ENCODE assay signal across 8 cellular contexts in the genomic region with DNA sequence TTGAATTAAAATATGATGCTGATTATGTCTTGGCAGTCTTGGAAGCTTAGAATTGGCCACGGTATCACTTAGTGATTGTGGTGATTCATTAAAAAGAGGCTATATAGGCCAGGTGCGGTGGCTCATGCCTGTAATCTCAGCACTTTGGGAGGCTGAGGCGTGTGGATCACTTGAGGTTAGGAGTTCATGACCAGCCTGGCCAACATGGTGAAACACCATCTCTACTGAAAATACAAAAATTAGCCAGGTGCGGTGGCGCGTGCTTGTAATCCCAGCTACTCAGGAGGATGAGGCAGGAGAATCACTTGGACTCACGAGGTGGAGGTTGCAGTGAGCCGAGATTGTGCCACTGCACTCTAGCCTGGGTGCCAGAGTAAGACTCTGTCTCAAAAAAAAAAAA. TPM values are rescaled to one million over a fixed set of nuclear protein-coding genes. Genes with fewer than 3 reads are reported as not detected.
DNase-seq lines count a peak whose midpoint lies in the region; ATAC-seq, FAIRE-seq and TF ChIP-seq lines count a peak whose summit lies in the region.
"Not testable (repeated sequence)": the region's sequence is repeated elsewhere in the genome, so short reads cannot be mapped to it uniquely, and the experiment has no call there.

No MANE protein-coding gene starts in this region.

- peaks cover 43% of the 10 kb centered on the region for H3F3A ChIP-seq in neural progenitor cell (ENCODE audit: low read depth)

- not testable (repeated sequence) for H3K9me3 ChIP-seq in HUES48 (ENCODE audit: control insufficient read depth, insufficient read depth, low read length); H1 (ENCODE audit: insufficient read depth in 2 of 2, low read depth in 1 of 2, low read length in 1 of 2); iPS-18c (ENCODE audit: control insufficient read depth, insufficient read depth, low read length); neural progenitor cell (ENCODE audit: low read depth); stomach

- TF ChIP-seq POLR2A in H1 (IDR thresholded peaks at IDR 0.05; ENCODE audit: control extremely low read depth in 1 of 2, low read depth in 2 of 2, low read length in 2 of 2); stomach (IDR thresholded peaks at IDR 0.05): not testable (repeated sequence)

- POLR2A ChIA-PET in T-cell (lab: Charles Lee): interaction anchor here (0.6 to 0.7 kb wide), 3 partner anchors 19 to 560 kb away, joined by 3 to 4 read pairs (median 4); no protein-coding TSS in a partner anchor
- POLR2A ChIA-PET in H1 (lab: Charles Lee; ENCODE audit: partially characterized antibody): interaction anchor here (0.6 to 6.6 kb wide), 7 partner anchors 9 to 85 kb away, joined by 3 to 53 read pairs (median 4); no protein-coding TSS in a partner anchor

- peak overlapping the region; percentile 7 for H3K27ac ChIP-seq in HUES48 (ENCODE audit: low read depth, low read length)
- not testable (repeated sequence) for H3K27ac ChIP-seq in H1 (ENCODE audit: low read depth, low read length); neural progenitor cell
- peak overlapping the region in 4 of 5 donors; percentile 94 to 99 (median 98) for H3K27ac ChIP-seq in stomach

- H3K4me1 ChIP-seq in HUES48 (ENCODE audit: control insufficient read depth, insufficient read depth, low read length): peaks cover 36% of the 10 kb centered on the region
- H3K4me1 ChIP-seq in H1 (replicated peaks in 1 of 4; ENCODE audit: control insufficient read depth in 3 of 4, insufficient read depth in 4 of 4, low read length in 3 of 4): not testable (repeated sequence)
- peaks cover 28% of the 10 kb centered on the region for H3K4me1 ChIP-seq in neural progenitor cell
- peaks cover 0 to 72% (median 39%) of the 10 kb centered on the region in 4 donors for H3K4me1 ChIP-seq in stomach

- H4K91ac ChIP-seq in H1 (replicated peaks; ENCODE audit: insufficient read length, low read length): not testable (repeated sequence)

- H2BK120ac ChIP-seq in H1 (replicated peaks; ENCODE audit: low read depth, low read length): not testable (repeated sequence)

- H3K9ac ChIP-seq in HUES48 (ENCODE audit: low read depth, low read length): peak overlapping the region; percentile 80
- peak overlapping the region in 2 of 4 experiments; percentile 11 to 29; a peak in 1 of 7 replicates for H3K9ac ChIP-seq in H1 (replicated peaks in 1 of 4; ENCODE audit: extremely low read depth in 1 of 4, low read depth in 3 of 4, low read length in 3 of 4)
- H3K9ac ChIP-seq in neural progenitor cell: not testable (repeated sequence)

- not testable (repeated sequence) for H3K18ac ChIP-seq in H1 (ENCODE audit: extremely low read depth, low read length)

- not testable (repeated sequence) for H4K8ac ChIP-seq in H1 (ENCODE audit: extremely low read depth, insufficient read depth, low read length)

- H4K5ac ChIP-seq in H1 (ENCODE audit: insufficient read length, low read depth, low read length): not testable (repeated sequence)

- H2BK20ac ChIP-seq in H1 (ENCODE audit: low read length): not testable (repeated sequence)

- peaks cover 58 to 77% of the 10 kb centered on the region in 2 experiments for H3K79me2 ChIP-seq in H1 (ENCODE audit: control insufficient read depth in 1 of 2, insufficient read depth in 2 of 2, low read length in 2 of 2)
- peaks cover 78% of the 10 kb centered on the region for H3K79me2 ChIP-seq in neural progenitor cell (ENCODE audit: low read depth)

- not testable (repeated sequence) for H2BK12ac ChIP-seq in H1 (ENCODE audit: low read depth, low read length)

- H3K23me2 ChIP-seq in H1 (ENCODE audit: low read depth, low read length): not testable (repeated sequence)

- H3K4me2 ChIP-seq in H1 (ENCODE audit: insufficient read depth in 1 of 2, low read depth in 2 of 2, low read length in 2 of 2) (peak overlapping the region; percentile 79 to 84), neural progenitor cell (peak overlapping the region; percentile 95)

- H3K36me3 Mint-ChIP-seq in T-cell, neural progenitor cell: not testable (repeated sequence)
- peaks cover 21% of the 10 kb centered on the region for H3K36me3 Mint-ChIP-seq in activated naive CD8-positive, alpha-beta T cell treated with anti-CD3 and anti-CD28 coated beads for 36 hours

- H3K14ac ChIP-seq in H1 (ENCODE audit: insufficient read length): not testable (repeated sequence)

- not testable (repeated sequence) for TF ChIP-seq RAD21 in H1 (IDR thresholded peaks at IDR 0.05 in 1 of 2, conservative IDR thresholded peaks at IDR 0.05 in 1 of 2; ENCODE audit: low read depth in 2 of 2, low read length in 2 of 2)

- not testable (repeated sequence) for H3K79me1 ChIP-seq in H1 (ENCODE audit: low read depth, low read length)

- intact Hi-C loops in stomach (cut with DNase I; ENCODE audit: low total_unique reads): not testable (repeated sequence)

- WGBS in H1 (ENCODE audit: extremely low coverage in 1 of 2, insufficient coverage in 1 of 2, insufficient read length in 1 of 2, insufficient replicate concordance in 2 of 2, low coverage in 1 of 2, low lambda C conversion rate in 2 of 2, missing lambda C conversion rate in 1 of 2), 2 experiments: 65% methylated on average over 8 of the region's 8 CpGs; no CpG with 5 or more reads in 1 of the 2 experiments
- WGBS in stomach, 5 donors: 57 to 77% (median 63%) methylated on average over 8 of the region's 8 CpGs

- CTCF ChIA-PET in T-cell (lab: Charles Lee): interaction anchor here in 1 of 2 donors (0.6 kb wide), 1 partner anchor 17 kb away, joined by 3 read pairs; no protein-coding TSS in a partner anchor
- CTCF ChIA-PET in H1 (lab: Charles Lee; ENCODE audit: partially characterized antibody): interaction anchor here (2.6 kb wide), 1 partner anchor 128 kb away, joined by 7 read pairs; no protein-coding TSS in a partner anchor

- peaks cover 8 to 14% of the 10 kb centered on the region in 2 experiments for H4K20me1 ChIP-seq in H1 (replicated peaks in 1 of 2; ENCODE audit: control insufficient read depth in 1 of 2, insufficient read depth in 2 of 2, low read length in 2 of 2)
- peaks cover 63% of the 10 kb centered on the region for H4K20me1 ChIP-seq in neural progenitor cell (ENCODE audit: low read depth)

- H3K9me3 Mint-ChIP-seq in T-cell; activated naive CD8-positive, alpha-beta T cell treated with anti-CD3 and anti-CD28 coated beads for 36 hours; neural progenitor cell: not testable (repeated sequence)

- peaks cover 11% of the 10 kb centered on the region for H3K36me3 ChIP-seq in HUES48 (ENCODE audit: control insufficient read depth, insufficient read depth, low read length)
- not testable (repeated sequence) for H3K36me3 ChIP-seq in H1 (ENCODE audit: control insufficient read depth in 2 of 4, insufficient read depth in 4 of 4, low read length in 3 of 4); neural progenitor cell; stomach

- peak overlapping the region; percentile 89 for H3K4me3 ChIP-seq in AG10803 (ENCODE audit: low read length)
- H3K4me3 ChIP-seq in HUES48 (ENCODE audit: low read depth, low read length): peak overlapping the region; percentile 100
- H3K4me3 ChIP-seq in H1 (ENCODE audit: extremely low read depth in 1 of 4, insufficient read depth in 2 of 4, low read depth in 3 of 4, low read length in 4 of 4): peak overlapping the region; percentile 96 to 100 (median 98); a peak in 7 of 8 replicates
- H3K4me3 ChIP-seq in iPS-18c (ENCODE audit: insufficient read depth, low read depth, low read length): peak overlapping the region; percentile 87
- peak overlapping the region; percentile 97 for H3K4me3 ChIP-seq in neural progenitor cell
- H3K4me3 ChIP-seq in stomach: peak overlapping the region; percentile 67 to 92 (median 73)

- not testable (repeated sequence) for H3K56ac ChIP-seq in H1 (replicated peaks; ENCODE audit: insufficient read length, low read depth, low read length)

- not testable (repeated sequence) for FAIRE-seq in H1 (lab: Jason Lieb, UNC)

- not testable (repeated sequence) for H3K23ac ChIP-seq in H1 (ENCODE audit: insufficient read length)

- ATAC-seq in T-cell (replicated peaks in 1 of 4): not testable (repeated sequence)

- not testable (repeated sequence) for TF ChIP-seq CTCF in AG10803 (conservative IDR thresholded peaks at IDR 0.05; ENCODE audit: low read length); H1 (IDR thresholded peaks at IDR 0.05; ENCODE audit: control extremely low read depth in 1 of 3, insufficient read depth in 1 of 3, low read depth in 1 of 3, low read length in 3 of 3); neural progenitor cell (IDR thresholded peaks at IDR 0.05); stomach (IDR thresholded peaks at IDR 0.05)

- 0 out of 2 replicates have a peak overlapping the region, but pooled peaks have one; percentile 16 for H2BK5ac ChIP-seq in H1 (ENCODE audit: low read depth, low read length)

- not testable (repeated sequence) for H3K27me3 ChIP-seq in HUES48 (ENCODE audit: control insufficient read depth, insufficient read depth, low read length); H1 (replicated peaks in 1 of 4; ENCODE audit: control insufficient read depth in 3 of 4, extremely low read depth in 1 of 4, insufficient read depth in 3 of 4, low read length in 3 of 4); neural progenitor cell; stomach

- not testable (repeated sequence) for TF ChIP-seq EP300 in H1 (IDR thresholded peaks at IDR 0.05; ENCODE audit: borderline replicate concordance in 1 of 2, low read depth in 2 of 2, low read length in 2 of 2); stomach (IDR thresholded peaks at IDR 0.05)

- not testable (repeated sequence) for H3K4ac ChIP-seq in H1 (replicated peaks; ENCODE audit: insufficient read length, low read depth, low read length)

- not testable (repeated sequence) for H2AFZ ChIP-seq in H1 (ENCODE audit: low read length); neural progenitor cell (replicated peaks)

- peaks cover 70 to 71% (median 70%) of the 10 kb centered on the region in 3 donors for H3K4me1 Mint-ChIP-seq in T-cell
- H3K4me1 Mint-ChIP-seq in activated naive CD8-positive, alpha-beta T cell treated with anti-CD3 and anti-CD28 coated beads for 36 hours: peaks cover 54% of the 10 kb centered on the region
- peaks cover 34% of the 10 kb centered on the region for H3K4me1 Mint-ChIP-seq in neural progenitor cell

- H3K4me3 Mint-ChIP-seq in T-cell (peak overlapping the region; percentile 92 to 98 (median 94)), neural progenitor cell (peak overlapping the region; percentile 95)
- H3K4me3 Mint-ChIP-seq in activated naive CD8-positive, alpha-beta T cell treated with anti-CD3 and anti-CD28 coated beads for 36 hours: peak overlapping the region; percentile 96

- not testable (repeated sequence) for H2AK5ac ChIP-seq in H1 (ENCODE audit: low read depth, low read length)

- not testable (repeated sequence) for H3K27me3 Mint-ChIP-seq in T-cell; activated naive CD8-positive, alpha-beta T cell treated with anti-CD3 and anti-CD28 coated beads for 36 hours; neural progenitor cell (ENCODE audit: insufficient read depth, low read depth)

- H2BK15ac ChIP-seq in H1 (ENCODE audit: low read length): not testable (repeated sequence)

- DNase-seq in AG10803 (ENCODE audit: low read depth); T-cell; activated naive CD8-positive, alpha-beta T cell treated with anti-CD3 and anti-CD28 coated beads for 36 hours; H1 (ENCODE audit: low read depth in 1 of 2, low spot score in 2 of 2); neural progenitor cell (ENCODE audit: low spot score); stomach: not testable (repeated sequence)

- not testable (repeated sequence) for H3K27ac Mint-ChIP-seq in T-cell; activated naive CD8-positive, alpha-beta T cell treated with anti-CD3 and anti-CD28 coated beads for 36 hours; neural progenitor cell

RNA-seq across cellular contexts. Expression of a gene that starts 2.8 kb away (rescaled TPM):
- total RNA-seq in T-cell: 10 to 100 TPM; 58.9 to 78.7 (median 70.3) TPM
- 10 to 100 TPM; 38.9 to 40.4 TPM for total RNA-seq in activated naive CD8-positive, alpha-beta T cell treated with anti-CD3 and anti-CD28 coated beads for 36 hours
- 126 TPM in 2 replicates for total RNA-seq in H1 (2021; fragmentation: NEBNext Ultra II Directional; extraction: Animal tissue kit (Norgen Biotek cat#: 25700))
- polyA plus RNA-seq in H1 (2011; rRNA removed): 33.3 and 43.6 TPM in 2 replicates
- polyA plus RNA-seq in H1 (2011; cell fraction: cytosol; rRNA removed): 73.1 TPM
- polyA plus RNA-seq in H1 (2011; cell fraction: nucleus; rRNA removed): 18.1 TPM
- 111 to 178 TPM (median 130 TPM) in 4 replicates for polyA plus RNA-seq in H1 (2012, experiment 1 of 2)
- 10.8 TPM for polyA plus RNA-seq in H1 (2012, experiment 2 of 2)
- polyA plus RNA-seq in H1 (2013, experiment 1 of 2): 81.3 TPM
- polyA plus RNA-seq in H1 (2013, experiment 2 of 2): 79.6 TPM
- polyA minus RNA-seq in H1 (2011; rRNA and poly(A)+ RNA removed): 134 and 140 TPM in 2 replicates
- 99.5 TPM for polyA minus RNA-seq in H1 (2011; cell fraction: cytosol; rRNA and poly(A)+ RNA removed)
- 116 TPM for polyA minus RNA-seq in H1 (2011; cell fraction: nucleus; rRNA and poly(A)+ RNA removed)
- 57.6 and 86.6 TPM in 2 replicates for total RNA-seq in neural progenitor cell (ENCODE audit: low replicate concordance)
- total RNA-seq in stomach: 100 to 1,000 TPM in 1 of 5 donors, 10 to 100 TPM in 4; 11.7 to 122 (median 59.4) TPM
- polyA plus RNA-seq in stomach: 10 to 100 TPM; 16.8 to 29.6 (median 22.3) TPM
